In genomic region chr6:145400508-145400907, GRCh38 we compare ENCODE assay signal across 10 cellular contexts.
"Had no signal": no experiment of that assay in that cellular context is flagged by ENCODE, and none has a peak within 500 bp of the region (broad histone marks: within the 10 kb centered on the region; RNA-seq: fewer than 3 reads in every experiment).

No MANE protein-coding gene starts in this region.

- DNase-seq: GM23248, GOT3, H7, HFFc6, IMR-90, KG1 had no signal

- H3K4me3 Mint-ChIP-seq: HFFc6 had no signal

- H3K4me1 ChIP-seq: HAP-1 had no signal

- H3K4me3 ChIP-seq: GM23248, HAP-1, K562 had no signal

- H3K36me3 ChIP-seq: HAP-1 had no signal

- H3K27ac Mint-ChIP-seq: HFFc6 had no signal

- H3K9ac ChIP-seq: GM23248 had no signal

- H3K27ac ChIP-seq: GM23248, HL-60 had no signal

- FAIRE-seq: K562 had no signal

- H2AFZ ChIP-seq: GM23248 had no signal

- ATAC-seq: HCT116, K562 had no signal

- H3K9me3 ChIP-seq: HAP-1 had no signal
